In the genomic region with DNA sequence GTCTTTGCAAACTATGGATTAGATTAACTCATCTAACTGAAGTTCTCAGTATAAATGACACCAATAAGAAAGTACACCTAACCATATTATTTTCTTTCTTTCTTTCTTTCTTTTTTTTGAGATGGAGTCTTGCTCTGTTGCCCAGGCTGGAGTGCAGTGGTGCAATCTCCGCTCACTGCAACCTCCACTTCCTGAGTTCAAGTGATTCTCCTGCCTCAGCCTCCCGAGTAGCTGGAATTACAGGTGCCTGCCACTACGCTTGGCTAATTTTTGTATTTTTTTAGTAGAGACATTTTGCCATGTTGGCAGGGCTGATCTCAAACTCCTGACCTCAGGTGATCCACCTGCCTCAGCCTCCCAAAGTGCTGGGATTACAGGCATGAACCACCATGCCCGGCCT, we compare ENCODE assay signal across 12 cellular contexts. TPM values are rescaled to one million over a fixed set of nuclear protein-coding genes. Genes with fewer than 3 reads are reported as not detected.
"Had no signal": no experiment of that assay in that cellular context is flagged by ENCODE, and none has a peak within 500 bp of the region (broad histone marks: within the 10 kb centered on the region; RNA-seq: fewer than 3 reads in every experiment).

No MANE protein-coding gene starts in this region.

RNA-seq across cellular contexts. Expression of gene MYOZ2, which starts 5.7 kb away (rescaled TPM):
- total RNA-seq: activated CD4-positive, alpha-beta memory T cell treated with anti-CD3 and anti-CD28 coated beads for 36 hours; activated CD4-positive, alpha-beta T cell treated with anti-CD3 and anti-CD28 coated beads for 36 hours; activated CD4-positive, alpha-beta T cell treated with anti-CD3 and anti-CD28 coated beads, Interleukin-2, amount 10 ng/mL, durations not matched to agents 24 days and 14 days; activated CD8-positive, alpha-beta memory T cell treated with anti-CD3 and anti-CD28 coated beads for 36 hours; activated CD8-positive, alpha-beta memory T cell treated with anti-CD3 and anti-CD28 coated beads, Interleukin-2, amount 10 ng/mL, durations not matched to agents 7 days and 5 days; activated CD8-positive, alpha-beta T cell treated with anti-CD3 and anti-CD28 coated beads, Interleukin-2, amount 10 ng/mL, durations not matched to agents 7 days and 5 days; activated naive CD4-positive, alpha-beta T cell treated with anti-CD3 and anti-CD28 coated beads for 36 hours; activated naive CD4-positive, alpha-beta T cell treated with anti-CD3 and anti-CD28 coated beads, Interleukin-2, amount 50 U/mL, for 72 hours; activated naive CD8-positive, alpha-beta T cell treated with anti-CD3 and anti-CD28 coated beads, Interleukin-2, amount 10 ng/mL, durations not matched to agents 7 days and 5 days; activated T-helper 1 cell treated with anti-CD3 and anti-CD28 coated beads, Interleukin-12 subunit alpha, Interleukin-12 subunit beta, Interleukin-2, Interleukin-4 antibody, amounts not matched to agents 30 ng/mL and 10 ng/mL and 1 ng/mL, durations not matched to agents 14 hours and 24 hours and 36 hours; activated T-helper 2 cell treated with anti-CD3 and anti-CD28 coated beads, Interferon-gamma antibody, Interleukin-2, Interleukin-4, amounts not matched to agents 10 μg/mL and 5 μg/mL and 100 μg/mL, durations not matched to agents 14 hours and 24 hours and 36 hours; esophagus squamous epithelium had no signal
